Comparison of ENCODE assay signal across 16 cellular contexts in the genomic region with DNA sequence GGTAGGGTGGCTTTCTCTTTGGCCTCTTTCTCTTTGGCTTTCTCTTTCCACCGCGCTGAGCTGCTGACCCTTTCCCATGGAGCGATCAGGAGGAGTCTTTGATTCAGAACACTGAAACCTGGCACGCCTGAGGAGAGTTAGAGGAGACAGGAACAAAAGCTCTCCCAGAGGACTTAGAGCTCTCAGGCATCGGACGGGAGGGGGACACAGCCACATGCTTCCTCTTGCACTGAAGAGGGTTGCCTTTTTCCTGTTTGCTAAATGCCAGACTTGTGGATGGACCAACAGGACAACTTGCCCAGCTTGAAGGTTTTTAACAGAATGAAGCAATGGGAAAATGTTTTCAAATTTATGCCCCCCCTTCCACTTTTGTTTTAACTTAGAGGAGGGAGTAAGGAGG. TPM values are rescaled to one million over a fixed set of nuclear protein-coding genes. Genes with fewer than 3 reads are reported as not detected.
DNase-seq lines count a peak whose midpoint lies in the region; ATAC-seq and TF ChIP-seq lines count a peak whose summit lies in the region.
"Had no signal": no experiment of that assay in that cellular context is flagged by ENCODE, and none has a peak within 500 bp of the region (broad histone marks: within the 10 kb centered on the region; RNA-seq: fewer than 3 reads in every experiment).

No MANE protein-coding gene starts in this region.

- no peaks in the 10 kb centered on the region for H3K9me3 ChIP-seq in DOHH2 (ENCODE audit: control insufficient read depth, insufficient read depth, low read length)
- no peaks in the 10 kb centered on the region for H3K9me3 ChIP-seq in SU-DHL-6 (ENCODE audit: insufficient read depth, low read length)
- no peaks in the 10 kb centered on the region for H3K9me3 ChIP-seq in lower lobe of right lung
- H3K9me3 ChIP-seq: left lung, sigmoid colon, SK-N-SH had no signal

- H3K4me2 ChIP-seq in DOHH2 (ENCODE audit: low read length): peak overlapping the region; percentile 92
- H3K4me2 ChIP-seq in SU-DHL-6 (ENCODE audit: low read depth, low read length, poor library complexity, severe bottlenecking): peak overlapping the region; percentile 15
- H3K4me2 ChIP-seq: SK-N-SH had no signal

- TF ChIP-seq CTCF in DOHH2 (IDR thresholded peaks at IDR 0.05; ENCODE audit: low read depth, low read length, poor library complexity, severe bottlenecking): no peak
- no peak for TF ChIP-seq CTCF in SU-DHL-6 (IDR thresholded peaks at IDR 0.05; ENCODE audit: insufficient read depth, low read length, poor library complexity, severe bottlenecking)
- no peak for TF ChIP-seq CTCF in lower lobe of right lung (IDR thresholded peaks at IDR 0.05)

- intact Hi-C loops in lower lobe of right lung (cut with DNase I): no loop called here

- H3K27ac ChIP-seq in ACC112 (ENCODE audit: low read depth, low read length) (no peak overlapping the region), DOHH2 (ENCODE audit: low read depth, low read length) (peak overlapping the region; percentile 99), SU-DHL-6 (ENCODE audit: low read depth, low read length) (peak overlapping the region; percentile 77), lower lobe of right lung (peak overlapping the region; percentile 49)
- H3K27ac ChIP-seq: sigmoid colon had no signal

- no peak for ATAC-seq in lower lobe of right lung
- ATAC-seq in GM21526 (IDR thresholded peaks at IDR 0.05; ENCODE audit: low FRiP score, unreplicated experiment): no peak
- ATAC-seq in GM19455 (IDR thresholded peaks at IDR 0.05; ENCODE audit: unreplicated experiment): no peak
- ATAC-seq: left lung; stimulated activated naive B cell treated with anti-CD40 and anti-IgM and Interleukin-4, amounts not matched to agents 10 μg/mL and 1 μg/mL and 100 μg/mL, for 72 hours had no signal

- H3K9ac ChIP-seq in SU-DHL-6 (ENCODE audit: low read length): peak overlapping the region; percentile 15; the same call in 1 of the 2 replicates
- H3K9ac ChIP-seq: SK-N-SH had no signal

- peaks cover 5% of the 10 kb centered on the region for H3K36me3 ChIP-seq in ACC112 (ENCODE audit: insufficient read depth, low read length)
- peaks cover 62% of the 10 kb centered on the region for H3K36me3 ChIP-seq in DOHH2 (ENCODE audit: control insufficient read depth, low read length)
- peaks cover 13% of the 10 kb centered on the region for H3K36me3 ChIP-seq in SU-DHL-6 (ENCODE audit: low read length)
- peaks cover 18% of the 10 kb centered on the region for H3K36me3 ChIP-seq in lower lobe of right lung

- H3F3A ChIP-seq in DOHH2 (ENCODE audit: control insufficient read depth, insufficient read depth) (peaks cover 71% of the 10 kb centered on the region), SU-DHL-6 (ENCODE audit: insufficient read depth) (peaks cover 43% of the 10 kb centered on the region)

- H2AFZ ChIP-seq in ACC112 (ENCODE audit: low read length, unreplicated experiment): peak overlapping the region; percentile 25
- H2AFZ ChIP-seq in SU-DHL-6 (ENCODE audit: low read depth, low read length, severe bottlenecking): no peak overlapping the region

- H3K27me3 ChIP-seq in ACC112 (ENCODE audit: insufficient read depth, low read length) (no peaks in the 10 kb centered on the region), DOHH2 (ENCODE audit: control insufficient read depth, low read length) (no peaks in the 10 kb centered on the region), SU-DHL-6 (ENCODE audit: low read length) (no peaks in the 10 kb centered on the region), lower lobe of right lung (ENCODE audit: low read depth) (no peaks in the 10 kb centered on the region)
- H3K27me3 ChIP-seq: dorsolateral prefrontal cortex, left lung, sigmoid colon had no signal

- H3K4me3 ChIP-seq in ACC112 (ENCODE audit: low read depth, low read length) (no peak overlapping the region), DOHH2 (ENCODE audit: low read length) (peak overlapping the region; percentile 70), SU-DHL-6 (ENCODE audit: insufficient read depth, low read length, poor library complexity, severe bottlenecking) (no peak overlapping the region), lower lobe of right lung (no peak overlapping the region)
- H3K4me3 ChIP-seq: left lung, sigmoid colon had no signal

- H4K20me1 ChIP-seq in DOHH2 (ENCODE audit: control insufficient read depth, insufficient read depth, low read depth, low read length) (no peaks in the 10 kb centered on the region), SU-DHL-6 (ENCODE audit: low read depth, low read length) (no peaks in the 10 kb centered on the region)

- no peaks in the 10 kb centered on the region for H3K79me2 ChIP-seq in ACC112 (ENCODE audit: control insufficient read depth, insufficient read depth, low read length, unreplicated experiment)
- H3K79me2 ChIP-seq in DOHH2 (ENCODE audit: control insufficient read depth, low read length): peaks cover 80% of the 10 kb centered on the region
- peaks cover 14% of the 10 kb centered on the region; the same call in 1 of the 2 replicates for H3K79me2 ChIP-seq in SU-DHL-6 (ENCODE audit: insufficient read depth, low read length)

- H3K9me2 ChIP-seq in DOHH2 (replicated peaks; ENCODE audit: control insufficient read depth, low read length): no peaks in the 10 kb centered on the region
- no peaks in the 10 kb centered on the region for H3K9me2 ChIP-seq in SU-DHL-6 (replicated peaks; ENCODE audit: insufficient read depth, low read length)
- H3K9me2 ChIP-seq: SK-N-SH had no signal

- H3K4me1 ChIP-seq in ACC112 (ENCODE audit: control insufficient read depth, insufficient read depth, low read length, unreplicated experiment) (peaks cover 16% of the 10 kb centered on the region), DOHH2 (ENCODE audit: control insufficient read depth, low read length) (peaks cover 87% of the 10 kb centered on the region), lower lobe of right lung (peaks cover 34% of the 10 kb centered on the region)

- no peak for DNase-seq in lower lobe of right lung
- DNase-seq in stimulated activated CD4-positive, alpha-beta T cell treated with anti-CD3 and anti-CD28 coated beads, Interleukin-12 subunit alpha, Interleukin-12 subunit beta, amount 100 ng/mL, for 4 hours: no peak
- DNase-seq in activated CD4-positive, alpha-beta T cell treated with anti-CD3 and anti-CD28 coated beads, Interleukin-2, amount 50 U/mL, for 48 hours: no peak
- DNase-seq: activated naive CD4-positive, alpha-beta T cell; DMS53; dorsolateral prefrontal cortex; left lung; naive B cell; SK-N-SH; stimulated activated naive B cell treated with anti-CD40 and anti-IgM and Interleukin-4, amounts not matched to agents 10 μg/mL and 1 μg/mL and 100 μg/mL, for 72 hours had no signal

RNA-seq across cellular contexts. Expression of gene PTPN18, which starts 3.6 kb away (rescaled TPM):
- total RNA-seq in lower lobe of right lung: 74.1 TPM

RNA-seq across cellular contexts. Expression of gene IMP4, which starts 9.5 kb away (rescaled TPM):
- 55.9 TPM for total RNA-seq in lower lobe of right lung
